In genomic region chr3:94062513-94063404, GRCh38 we compare ENCODE assay signal across 8 cellular contexts.
DNase-seq lines count a peak whose midpoint lies in the region; ATAC-seq lines count a peak whose summit lies in the region.

Gene DHFR2 (minus strand): TSS chr3:94062916. CDS start chr3:94061511, 1,405 bp downstream.
Gene NSUN3 (plus strand): TSS chr3:94063061. CDS start chr3:94063127, 66 bp downstream.

- peak; percentile 75 for DNase-seq in NCI-H1048 (lab: John Stamatoyannopoulos, UW)
- DNase-seq in SK-N-MC (ENCODE audit: low read depth, low spot score), result peak; percentile 87
- peak; percentile 78 for DNase-seq in activated naive CD4-positive, alpha-beta T cell treated with anti-CD3 and anti-CD28 coated beads, Interleukin-2, amount 50 U/mL, for 16 hours
- peak; percentile 86 for DNase-seq in globus pallidus (ENCODE audit: low spot score)
- peak; percentile 93 for DNase-seq in non-pigmented ciliary epithelial cell (ENCODE audit: low read depth)
- peak; percentile 94 for DNase-seq in superior temporal gyrus (ENCODE audit: extremely low spot score)

- peak within 1 kb of the TSS; percentile 93 for H3K4me3 ChIP-seq in GM08714 (ENCODE audit: low read length)
- H3K4me3 ChIP-seq in SK-N-MC, result peak within 1 kb of the TSS; percentile 92

- no peaks in the 10 kb centered on the region for H3K9me3 ChIP-seq in SK-N-MC (ENCODE audit: low read depth, low read length)

- peak; percentile 94 for ATAC-seq in HG02588 (IDR thresholded peaks at IDR 0.05; ENCODE audit: unreplicated experiment)

- H3K36me3 ChIP-seq in SK-N-MC (ENCODE audit: insufficient read depth, low read length), result peaks cover 22% of the 10 kb centered on the region

- peak within 1 kb of the TSS; percentile 83 for H3K27ac ChIP-seq in SK-N-MC

- peak within 1 kb of the TSS; percentile 100 for H3K9ac ChIP-seq in SK-N-MC (ENCODE audit: insufficient read length)

Comparison
In these comparisons a context has a peak if more than half of its experiments do, and no peak if none do; other contexts are left out.
1. Peak in every context shown above with its lines: DNase-seq, ATAC-seq, H3K4me3 ChIP-seq and H3K27ac ChIP-seq.